1 cellular context compared by ENCODE assay signal in the genomic region with DNA sequence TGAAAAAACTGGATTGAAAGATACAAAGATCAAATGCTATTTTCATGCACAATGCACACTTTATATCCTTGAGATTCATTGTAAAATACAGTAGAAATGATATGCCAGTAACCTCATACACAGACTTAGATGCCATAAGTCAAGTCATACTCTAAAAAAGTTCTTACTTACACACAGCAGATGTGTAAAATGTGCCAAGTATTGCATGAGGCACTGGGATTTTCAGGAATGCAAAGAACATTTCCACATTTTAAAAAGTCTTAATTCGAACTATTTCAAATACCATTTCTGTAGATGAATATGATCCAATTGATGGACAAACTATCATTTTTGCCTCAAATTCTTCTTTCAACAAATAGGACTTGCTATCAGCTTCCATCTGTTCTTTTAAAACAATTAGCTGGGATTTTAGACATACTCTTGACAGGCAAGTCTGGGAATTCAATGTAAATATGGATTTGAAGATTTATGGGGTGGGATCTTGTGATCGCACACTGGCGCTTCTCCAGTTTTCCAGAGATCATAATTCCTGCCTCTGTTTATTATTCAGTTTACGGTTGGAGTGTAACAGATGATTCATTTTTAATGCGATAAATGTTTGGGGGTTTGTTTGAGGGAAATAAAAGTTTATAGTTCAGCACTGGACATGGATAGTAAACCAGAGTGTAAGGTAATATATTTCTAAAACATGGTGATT.
TF ChIP-seq lines count a peak whose summit lies in the region.

No MANE protein-coding gene starts in this region.

TF ChIP-seq in HEK293, 187 proteins besides CTCF, POLR2A, EP300 and RAD21 (continued from another document):
- TF ChIP-seq KLF10 (tag by site-specific recombination; IDR thresholded peaks at IDR 0.05) = peak; percentile 64; the same call in 1 of the 2 replicates
- 0 out of 2 replicates have a peak, but pooled peaks have one; percentile 29 for TF ChIP-seq HOXD13 (CRISPR knock-in tag; IDR thresholded peaks at IDR 0.05; ENCODE audit: borderline replicate concordance)
- no peak for TF ChIP-seq ZNF324 (tag by site-specific recombination; IDR thresholded peaks at IDR 0.05)
- no peak for TF ChIP-seq ZFP37 (tag by site-specific recombination; IDR thresholded peaks at IDR 0.05)
- TF ChIP-seq ZBTB8A (tag by site-specific recombination; IDR thresholded peaks at IDR 0.05) = peak; percentile 44
- TF ChIP-seq, protein P1, sequence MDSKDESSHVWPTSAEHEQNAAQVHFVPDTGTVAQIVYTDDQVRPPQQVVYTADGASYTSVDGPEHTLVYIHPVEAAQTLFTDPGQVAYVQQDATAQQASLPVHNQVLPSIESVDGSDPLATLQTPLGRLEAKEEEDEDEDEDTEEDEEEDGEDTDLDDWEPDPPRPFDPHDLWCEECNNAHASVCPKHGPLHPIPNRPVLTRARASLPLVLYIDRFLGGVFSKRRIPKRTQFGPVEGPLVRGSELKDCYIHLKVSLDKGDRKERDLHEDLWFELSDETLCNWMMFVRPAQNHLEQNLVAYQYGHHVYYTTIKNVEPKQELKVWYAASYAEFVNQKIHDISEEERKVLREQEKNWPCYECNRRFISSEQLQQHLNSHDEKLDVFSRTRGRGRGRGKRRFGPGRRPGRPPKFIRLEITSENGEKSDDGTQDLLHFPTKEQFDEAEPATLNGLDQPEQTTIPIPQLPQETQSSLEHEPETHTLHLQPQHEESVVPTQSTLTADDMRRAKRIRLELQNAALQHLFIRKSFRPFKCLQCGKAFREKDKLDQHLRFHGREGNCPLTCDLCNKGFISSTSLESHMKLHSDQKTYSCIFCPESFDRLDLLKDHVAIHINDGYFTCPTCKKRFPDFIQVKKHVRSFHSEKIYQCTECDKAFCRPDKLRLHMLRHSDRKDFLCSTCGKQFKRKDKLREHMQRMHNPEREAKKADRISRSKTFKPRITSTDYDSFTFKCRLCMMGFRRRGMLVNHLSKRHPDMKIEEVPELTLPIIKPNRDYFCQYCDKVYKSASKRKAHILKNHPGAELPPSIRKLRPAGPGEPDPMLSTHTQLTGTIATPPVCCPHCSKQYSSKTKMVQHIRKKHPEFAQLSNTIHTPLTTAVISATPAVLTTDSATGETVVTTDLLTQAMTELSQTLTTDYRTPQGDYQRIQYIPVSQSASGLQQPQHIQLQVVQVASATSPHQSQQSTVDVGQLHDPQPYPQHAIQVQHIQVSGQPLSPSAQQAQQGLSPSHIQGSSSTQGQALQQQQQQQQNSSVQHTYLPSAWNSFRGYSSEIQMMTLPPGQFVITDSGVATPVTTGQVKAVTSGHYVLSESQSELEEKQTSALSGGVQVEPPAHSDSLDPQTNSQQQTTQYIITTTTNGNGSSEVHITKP (tag by site-specific recombination; IDR thresholded peaks at IDR 0.05) = no peak
- TF ChIP-seq, protein P2, sequence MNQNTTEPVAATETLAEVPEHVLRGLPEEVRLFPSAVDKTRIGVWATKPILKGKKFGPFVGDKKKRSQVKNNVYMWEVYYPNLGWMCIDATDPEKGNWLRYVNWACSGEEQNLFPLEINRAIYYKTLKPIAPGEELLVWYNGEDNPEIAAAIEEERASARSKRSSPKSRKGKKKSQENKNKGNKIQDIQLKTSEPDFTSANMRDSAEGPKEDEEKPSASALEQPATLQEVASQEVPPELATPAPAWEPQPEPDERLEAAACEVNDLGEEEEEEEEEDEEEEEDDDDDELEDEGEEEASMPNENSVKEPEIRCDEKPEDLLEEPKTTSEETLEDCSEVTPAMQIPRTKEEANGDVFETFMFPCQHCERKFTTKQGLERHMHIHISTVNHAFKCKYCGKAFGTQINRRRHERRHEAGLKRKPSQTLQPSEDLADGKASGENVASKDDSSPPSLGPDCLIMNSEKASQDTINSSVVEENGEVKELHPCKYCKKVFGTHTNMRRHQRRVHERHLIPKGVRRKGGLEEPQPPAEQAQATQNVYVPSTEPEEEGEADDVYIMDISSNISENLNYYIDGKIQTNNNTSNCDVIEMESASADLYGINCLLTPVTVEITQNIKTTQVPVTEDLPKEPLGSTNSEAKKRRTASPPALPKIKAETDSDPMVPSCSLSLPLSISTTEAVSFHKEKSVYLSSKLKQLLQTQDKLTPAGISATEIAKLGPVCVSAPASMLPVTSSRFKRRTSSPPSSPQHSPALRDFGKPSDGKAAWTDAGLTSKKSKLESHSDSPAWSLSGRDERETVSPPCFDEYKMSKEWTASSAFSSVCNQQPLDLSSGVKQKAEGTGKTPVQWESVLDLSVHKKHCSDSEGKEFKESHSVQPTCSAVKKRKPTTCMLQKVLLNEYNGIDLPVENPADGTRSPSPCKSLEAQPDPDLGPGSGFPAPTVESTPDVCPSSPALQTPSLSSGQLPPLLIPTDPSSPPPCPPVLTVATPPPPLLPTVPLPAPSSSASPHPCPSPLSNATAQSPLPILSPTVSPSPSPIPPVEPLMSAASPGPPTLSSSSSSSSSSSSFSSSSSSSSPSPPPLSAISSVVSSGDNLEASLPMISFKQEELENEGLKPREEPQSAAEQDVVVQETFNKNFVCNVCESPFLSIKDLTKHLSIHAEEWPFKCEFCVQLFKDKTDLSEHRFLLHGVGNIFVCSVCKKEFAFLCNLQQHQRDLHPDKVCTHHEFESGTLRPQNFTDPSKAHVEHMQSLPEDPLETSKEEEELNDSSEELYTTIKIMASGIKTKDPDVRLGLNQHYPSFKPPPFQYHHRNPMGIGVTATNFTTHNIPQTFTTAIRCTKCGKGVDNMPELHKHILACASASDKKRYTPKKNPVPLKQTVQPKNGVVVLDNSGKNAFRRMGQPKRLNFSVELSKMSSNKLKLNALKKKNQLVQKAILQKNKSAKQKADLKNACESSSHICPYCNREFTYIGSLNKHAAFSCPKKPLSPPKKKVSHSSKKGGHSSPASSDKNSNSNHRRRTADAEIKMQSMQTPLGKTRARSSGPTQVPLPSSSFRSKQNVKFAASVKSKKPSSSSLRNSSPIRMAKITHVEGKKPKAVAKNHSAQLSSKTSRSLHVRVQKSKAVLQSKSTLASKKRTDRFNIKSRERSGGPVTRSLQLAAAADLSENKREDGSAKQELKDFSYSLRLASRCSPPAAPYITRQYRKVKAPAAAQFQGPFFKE (tag by site-specific recombination; IDR thresholded peaks at IDR 0.05; ENCODE audit: borderline replicate concordance) = no peak
- TF ChIP-seq, protein P3, sequence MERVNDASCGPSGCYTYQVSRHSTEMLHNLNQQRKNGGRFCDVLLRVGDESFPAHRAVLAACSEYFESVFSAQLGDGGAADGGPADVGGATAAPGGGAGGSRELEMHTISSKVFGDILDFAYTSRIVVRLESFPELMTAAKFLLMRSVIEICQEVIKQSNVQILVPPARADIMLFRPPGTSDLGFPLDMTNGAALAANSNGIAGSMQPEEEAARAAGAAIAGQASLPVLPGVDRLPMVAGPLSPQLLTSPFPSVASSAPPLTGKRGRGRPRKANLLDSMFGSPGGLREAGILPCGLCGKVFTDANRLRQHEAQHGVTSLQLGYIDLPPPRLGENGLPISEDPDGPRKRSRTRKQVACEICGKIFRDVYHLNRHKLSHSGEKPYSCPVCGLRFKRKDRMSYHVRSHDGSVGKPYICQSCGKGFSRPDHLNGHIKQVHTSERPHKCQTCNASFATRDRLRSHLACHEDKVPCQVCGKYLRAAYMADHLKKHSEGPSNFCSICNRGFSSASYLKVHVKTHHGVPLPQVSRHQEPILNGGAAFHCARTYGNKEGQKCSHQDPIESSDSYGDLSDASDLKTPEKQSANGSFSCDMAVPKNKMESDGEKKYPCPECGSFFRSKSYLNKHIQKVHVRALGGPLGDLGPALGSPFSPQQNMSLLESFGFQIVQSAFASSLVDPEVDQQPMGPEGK (tag by site-specific recombination; IDR thresholded peaks at IDR 0.05) = 0 out of 2 replicates have a peak, but pooled peaks have one; percentile 11
- 0 out of 2 replicates have a peak, but pooled peaks have one; percentile 45 for TF ChIP-seq KLF16 (tag by site-specific recombination; IDR thresholded peaks at IDR 0.05)
- TF ChIP-seq ZBTB17 (tag by site-specific recombination; IDR thresholded peaks at IDR 0.05) = 0 out of 2 replicates have a peak, but pooled peaks have one; percentile 37
- TF ChIP-seq ZBTB1 (tag by site-specific recombination; IDR thresholded peaks at IDR 0.05) = no peak
- peak; percentile 75 for TF ChIP-seq ZNF600 (tag by site-specific recombination; IDR thresholded peaks at IDR 0.05)
- TF ChIP-seq SALL2 (tag by site-specific recombination; IDR thresholded peaks at IDR 0.05; ENCODE audit: borderline replicate concordance) = 0 out of 2 replicates have a peak, but pooled peaks have one; percentile 19
- no peak for TF ChIP-seq GFI1B (tag by site-specific recombination; IDR thresholded peaks at IDR 0.05)
- TF ChIP-seq, protein P4, sequence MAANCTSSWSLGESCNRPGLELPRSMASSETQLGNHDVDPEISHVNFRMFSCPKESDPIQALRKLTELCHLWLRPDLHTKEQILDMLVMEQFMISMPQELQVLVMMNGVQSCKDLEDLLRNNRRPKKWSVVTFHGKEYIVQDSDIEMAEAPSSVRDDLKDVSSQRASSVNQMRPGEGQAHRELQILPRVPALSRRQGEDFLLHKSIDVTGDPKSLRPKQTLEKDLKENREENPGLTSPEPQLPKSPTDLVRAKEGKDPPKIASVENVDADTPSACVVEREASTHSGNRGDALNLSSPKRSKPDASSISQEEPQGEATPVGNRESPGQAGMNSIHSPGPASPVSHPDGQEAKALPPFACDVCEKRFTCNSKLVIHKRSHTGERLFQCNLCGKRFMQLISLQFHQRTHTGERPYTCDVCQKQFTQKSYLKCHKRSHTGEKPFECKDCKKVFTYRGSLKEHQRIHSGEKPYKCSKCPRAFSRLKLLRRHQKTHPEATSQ (tag by site-specific recombination; IDR thresholded peaks at IDR 0.05) = no peak
- TF ChIP-seq ZNF660 (tag by site-specific recombination; IDR thresholded peaks at IDR 0.05) = no peak
- peak; percentile 76 for TF ChIP-seq ZEB2 (tag by site-specific recombination; IDR thresholded peaks at IDR 0.05)
- no peak for TF ChIP-seq ZNF416 (tag by site-specific recombination; IDR thresholded peaks at IDR 0.05)
- no peak for TF ChIP-seq ZNF561 (tag by site-specific recombination; IDR thresholded peaks at IDR 0.05; ENCODE audit: borderline replicate concordance)
- TF ChIP-seq ZNF670 (tag by site-specific recombination; IDR thresholded peaks at IDR 0.05; ENCODE audit: low read depth) = no peak
- TF ChIP-seq ZNF274 (IDR thresholded peaks at IDR 0.05; ENCODE audit: low read length) = no peak
- no peak for TF ChIP-seq ZNF274 (tag by site-specific recombination; IDR thresholded peaks at IDR 0.05; ENCODE audit: borderline replicate concordance)
- TF ChIP-seq ZNF155 (tag by site-specific recombination; IDR thresholded peaks at IDR 0.05) = no peak
- TF ChIP-seq ZNF473 (tag by site-specific recombination; IDR thresholded peaks at IDR 0.05) = no peak
- TF ChIP-seq ZNF114 (tag by site-specific recombination; IDR thresholded peaks at IDR 0.05) = no peak
- TF ChIP-seq ZNF366 (tag by site-specific recombination; conservative IDR thresholded peaks at IDR 0.05) = peak; percentile 25; the same call in 1 of the 2 replicates
- no peak; the same call in 1 of the 2 replicates for TF ChIP-seq WT1 (tag by site-specific recombination; IDR thresholded peaks at IDR 0.05)
- no peak for TF ChIP-seq ZSCAN23 (tag by site-specific recombination; IDR thresholded peaks at IDR 0.05)
- TF ChIP-seq ZNF24 (tag by site-specific recombination; IDR thresholded peaks at IDR 0.05) = 0 out of 2 replicates have a peak, but pooled peaks have one; percentile 44
- peak; percentile 72; the same call in 1 of the 2 replicates for TF ChIP-seq GLI2 (tag by site-specific recombination; IDR thresholded peaks at IDR 0.05; ENCODE audit: borderline replicate concordance, low read depth)
- TF ChIP-seq, protein P5, sequence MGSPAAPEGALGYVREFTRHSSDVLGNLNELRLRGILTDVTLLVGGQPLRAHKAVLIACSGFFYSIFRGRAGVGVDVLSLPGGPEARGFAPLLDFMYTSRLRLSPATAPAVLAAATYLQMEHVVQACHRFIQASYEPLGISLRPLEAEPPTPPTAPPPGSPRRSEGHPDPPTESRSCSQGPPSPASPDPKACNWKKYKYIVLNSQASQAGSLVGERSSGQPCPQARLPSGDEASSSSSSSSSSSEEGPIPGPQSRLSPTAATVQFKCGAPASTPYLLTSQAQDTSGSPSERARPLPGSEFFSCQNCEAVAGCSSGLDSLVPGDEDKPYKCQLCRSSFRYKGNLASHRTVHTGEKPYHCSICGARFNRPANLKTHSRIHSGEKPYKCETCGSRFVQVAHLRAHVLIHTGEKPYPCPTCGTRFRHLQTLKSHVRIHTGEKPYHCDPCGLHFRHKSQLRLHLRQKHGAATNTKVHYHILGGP (tag by site-specific recombination; IDR thresholded peaks at IDR 0.05) = peak; percentile 70; the same call in 1 of the 2 replicates
- no peak for TF ChIP-seq ZXDB (tag by site-specific recombination; IDR thresholded peaks at IDR 0.05)
- TF ChIP-seq ZNF777 (tag by site-specific recombination; IDR thresholded peaks at IDR 0.05; ENCODE audit: borderline replicate concordance) = no peak
- TF ChIP-seq ZNF214 (tag by site-specific recombination; IDR thresholded peaks at IDR 0.05; ENCODE audit: borderline replicate concordance) = no peak
